In genomic region chr11:127002669-127003259, GRCh38 we compare ENCODE assay signal across 1 cellular context.
TF ChIP-seq lines count a peak whose summit lies in the region.

No MANE protein-coding gene starts in this region.

TF ChIP-seq in A549, 52 proteins besides CTCF, POLR2A, EP300 and RAD21 (continued from another document):
- TF ChIP-seq REST (IDR thresholded peaks at IDR 0.05) = no peak
- TF ChIP-seq SREBF2 (IDR thresholded peaks at IDR 0.05) = no peak
- no peak for TF ChIP-seq ZFP36 (IDR thresholded peaks at IDR 0.05; ENCODE audit: borderline replicate concordance, partially characterized antibody)
- no peak for TF ChIP-seq NR3C1 (IDR thresholded peaks at IDR 0.05)
- TF ChIP-seq ATOH8 (CRISPR knock-in tag; IDR thresholded peaks at IDR 0.05; ENCODE audit: low read depth) = no peak
- TF ChIP-seq GATA3 (IDR thresholded peaks at IDR 0.05; ENCODE audit: borderline replicate concordance) = no peak
- no peak for TF ChIP-seq FOSL2 (IDR thresholded peaks at IDR 0.05)
- no peak for TF ChIP-seq FOSL2 (CRISPR knock-in tag; IDR thresholded peaks at IDR 0.05)
